ENCODE assay signal across 8 cellular contexts in genomic region chr5:22079002-22079401, GRCh38.
"Had no signal": no experiment of that assay in that cellular context is flagged by ENCODE, and none has a peak within 500 bp of the region (broad histone marks: within the 10 kb centered on the region; RNA-seq: fewer than 3 reads in every experiment).

No MANE protein-coding gene starts in this region.

- H3K4me1 ChIP-seq: HAP-1 had no signal

- H3K27ac ChIP-seq: GM23248, HL-60 had no signal

- H2AFZ ChIP-seq: GM23248 had no signal

- H3K9me3 ChIP-seq: HAP-1 had no signal

- H3K4me3 ChIP-seq: GM23248, HAP-1 had no signal

- ATAC-seq: HCT116 had no signal

- DNase-seq: GM23248, GOT3, H7, HFFc6, KG1 had no signal

- H3K9ac ChIP-seq: GM23248 had no signal

- H3K36me3 ChIP-seq: HAP-1 had no signal
